ENCODE assay signal across 1 cellular context in genomic region chr7:26151650-26151952, GRCh38.
TF ChIP-seq lines count a peak whose summit lies in the region.

No MANE protein-coding gene starts in this region.

TF ChIP-seq in H1, 55 proteins besides CTCF, POLR2A, EP300 and RAD21:
- TF ChIP-seq NANOG (IDR thresholded peaks at IDR 0.05; ENCODE audit: insufficient read depth, low read depth, low read length, poor library complexity, severe bottlenecking), result no peak
- no peak for TF ChIP-seq JUND (IDR thresholded peaks at IDR 0.05; ENCODE audit: low read length)
- no peak for TF ChIP-seq SIN3A (conservative IDR thresholded peaks at IDR 0.05 in 1 of 2, IDR thresholded peaks at IDR 0.05 in 1 of 2; ENCODE audit: low read depth in 1 of 2, low read length in 2 of 2)
- no peak for TF ChIP-seq BACH1 (IDR thresholded peaks at IDR 0.05; ENCODE audit: low read length)
- TF ChIP-seq MAFK (IDR thresholded peaks at IDR 0.05; ENCODE audit: low read depth, low read length), result no peak
- TF ChIP-seq CBX8 (IDR thresholded peaks at IDR 0.05; ENCODE audit: borderline replicate concordance, low read depth, low read length), result no peak
- TF ChIP-seq GTF2F1 (IDR thresholded peaks at IDR 0.05; ENCODE audit: borderline replicate concordance, low read depth, low read length), result no peak
- no peak for TF ChIP-seq RBBP5 (IDR thresholded peaks at IDR 0.05; ENCODE audit: borderline replicate concordance, low read depth, low read length)
- no peak for TF ChIP-seq TAF7 (optimal IDR thresholded peaks at IDR 0.05; ENCODE audit: borderline replicate concordance, low read depth, low read length)
- TF ChIP-seq EGR1 (IDR thresholded peaks at IDR 0.05; ENCODE audit: borderline replicate concordance, low read depth, low read length), result no peak
- no peak for TF ChIP-seq ASH2L (IDR thresholded peaks at IDR 0.05; ENCODE audit: low read length)
- no peak for TF ChIP-seq SAP30 (IDR thresholded peaks at IDR 0.05; ENCODE audit: insufficient read depth, insufficient replicate concordance, low read length)
- TF ChIP-seq FOSL1 (IDR thresholded peaks at IDR 0.05; ENCODE audit: insufficient read depth, low read depth, low read length), result no peak
- no peak for TF ChIP-seq CBX5 (IDR thresholded peaks at IDR 0.05; ENCODE audit: low read depth, low read length)
- no peak for TF ChIP-seq SP2 (IDR thresholded peaks at IDR 0.05; ENCODE audit: low read length)
- no peak for TF ChIP-seq HDAC6 (IDR thresholded peaks at IDR 0.05; ENCODE audit: low read depth, low read length)
- no peak for TF ChIP-seq CREB1 (IDR thresholded peaks at IDR 0.05)
